34 cellular contexts compared by ENCODE assay signal in genomic region chr2:71283131-71283530, GRCh38.
"Had no signal": no experiment of that assay in that cellular context is flagged by ENCODE, and none has a peak within 500 bp of the region (broad histone marks: within the 10 kb centered on the region; RNA-seq: fewer than 3 reads in every experiment).

No MANE protein-coding gene starts in this region.

- H3K9me3 Mint-ChIP-seq: activated B cell treated with CpG ODN at 0.5 μM for 24 hours; activated CD4-positive, alpha-beta memory T cell treated with anti-CD3 and anti-CD28 coated beads for 36 hours; activated CD4-positive, alpha-beta T cell treated with anti-CD3 and anti-CD28 coated beads, Interleukin-2, amount 10 ng/mL, durations not matched to agents 24 days and 14 days; activated CD8-positive, alpha-beta T cell treated with anti-CD3 and anti-CD28 coated beads for 36 hours; activated naive CD4-positive, alpha-beta T cell treated with anti-CD3 and anti-CD28 coated beads for 36 hours; activated naive CD4-positive, alpha-beta T cell treated with anti-CD3 and anti-CD28 coated beads, Interleukin-2, amount 50 U/mL, for 72 hours; activated naive CD8-positive, alpha-beta T cell treated with anti-CD3 and anti-CD28 coated beads for 36 hours; activated T-cell treated with anti-CD3 and anti-CD28 coated beads, Interleukin-2, amount 50 U/mL, for 4 hours; activated T-cell treated with anti-CD3 and anti-CD28 coated beads, Interleukin-2, amount 50 U/mL, for 72 hours; activated T-helper 1 cell treated with anti-CD3 and anti-CD28 coated beads, Interleukin-12 subunit alpha, Interleukin-12 subunit beta, Interleukin-2, Interleukin-4 antibody, amounts not matched to agents 30 ng/mL and 10 ng/mL and 1 ng/mL, durations not matched to agents 14 hours and 24 hours and 36 hours; activated T-helper 17 cell treated with anti-CD3 and anti-CD28 coated beads, Interleukin-2, amount 50 U/mL, for 72 hours; brain; central memory CD8-positive, alpha-beta T cell; T-helper 1 cell treated with Interleukin-12 subunit alpha and Interleukin-12 subunit beta and Interleukin-4 antibody, amounts not matched to agents 30 μg/mL and 1 μg/mL, for 36 hours; T-helper 2 cell treated with Interferon-gamma antibody and Interleukin-4, amounts not matched to agents 5 μg/mL and 100 μg/mL, for 36 hours had no signal

- H3K36me3 ChIP-seq: adrenal gland, ascending aorta, cardiac muscle cell had no signal

- H3K9me3 ChIP-seq: adrenal gland, ascending aorta had no signal

- H3K27ac Mint-ChIP-seq: activated B cell treated with CpG ODN at 0.5 μM for 24 hours; activated CD4-positive, alpha-beta memory T cell treated with anti-CD3 and anti-CD28 coated beads for 36 hours; activated CD4-positive, alpha-beta T cell treated with anti-CD3 and anti-CD28 coated beads, Interleukin-2, amount 10 ng/mL, durations not matched to agents 24 days and 14 days; activated CD8-positive, alpha-beta T cell treated with anti-CD3 and anti-CD28 coated beads for 36 hours; activated naive CD4-positive, alpha-beta T cell treated with anti-CD3 and anti-CD28 coated beads for 36 hours; activated naive CD4-positive, alpha-beta T cell treated with anti-CD3 and anti-CD28 coated beads, Interleukin-2, amount 50 U/mL, for 72 hours; activated naive CD8-positive, alpha-beta T cell treated with anti-CD3 and anti-CD28 coated beads for 36 hours; activated T-cell treated with anti-CD3 and anti-CD28 coated beads, Interleukin-2, amount 50 U/mL, for 72 hours; activated T-helper 1 cell treated with anti-CD3 and anti-CD28 coated beads, Interleukin-12 subunit alpha, Interleukin-12 subunit beta, Interleukin-2, Interleukin-4 antibody, amounts not matched to agents 30 ng/mL and 10 ng/mL and 1 ng/mL, durations not matched to agents 14 hours and 24 hours and 36 hours; activated T-helper 17 cell treated with anti-CD3 and anti-CD28 coated beads, Interleukin-2, amount 50 U/mL, for 72 hours; brain; T-helper 1 cell treated with Interleukin-12 subunit alpha and Interleukin-12 subunit beta and Interleukin-4 antibody, amounts not matched to agents 30 μg/mL and 1 μg/mL, for 36 hours; T-helper 2 cell treated with Interferon-gamma antibody and Interleukin-4, amounts not matched to agents 5 μg/mL and 100 μg/mL, for 36 hours had no signal

- H3K27me3 ChIP-seq: ascending aorta had no signal

- ATAC-seq: activated naive CD4-positive, alpha-beta T cell treated with anti-CD3 and anti-CD28 coated beads, Interleukin-2, amount 50 U/mL, for 72 hours; activated T-cell treated with anti-CD3 and anti-CD28 coated beads, Interleukin-2, amount 50 U/mL, for 4 hours; activated T-helper 17 cell treated with anti-CD3 and anti-CD28 coated beads, Interleukin-2, amount 50 U/mL, for 72 hours had no signal

- DNase-seq: activated B cell treated with CpG ODN at 0.5 μM for 24 hours; activated CD4-positive, alpha-beta memory T cell treated with anti-CD3 and anti-CD28 coated beads for 36 hours; activated CD4-positive, alpha-beta T cell treated with anti-CD3 and anti-CD28 coated beads for 4 hours; activated CD4-positive, alpha-beta T cell treated with anti-CD3 and anti-CD28 coated beads, Interleukin-2, amount 10 ng/mL, durations not matched to agents 24 days and 14 days; activated CD4-positive, alpha-beta T cell treated with anti-CD3 and anti-CD28 coated beads, Interleukin-2, amount 50 U/mL, for 1 hour; activated CD4-positive, alpha-beta T cell treated with anti-CD3 and anti-CD28 coated beads, Interleukin-2, amount 50 U/mL, for 4 hours; activated CD4-positive, CD25-positive, alpha-beta regulatory T cell treated with anti-CD3 and anti-CD28 coated beads, Interleukin-2, amount 50 U/mL, for 72 hours; activated CD8-positive, alpha-beta memory T cell treated with anti-CD3 and anti-CD28 coated beads, Interleukin-2, amount 50 U/mL, for 4 hours; activated CD8-positive, alpha-beta T cell treated with anti-CD3 and anti-CD28 coated beads for 36 hours; activated effector memory CD4-positive, alpha-beta T cell treated with anti-CD3 and anti-CD28 coated beads, Interleukin-2, amount 50 U/mL, for 16 hours; activated gamma-delta T cell treated with Interleukin-2 at 50 U/mL for 16 hours; activated naive CD4-positive, alpha-beta T cell; activated naive CD4-positive, alpha-beta T cell treated with anti-CD3 and anti-CD28 coated beads for 36 hours; activated naive CD4-positive, alpha-beta T cell treated with anti-CD3 and anti-CD28 coated beads, Interleukin-2, amount 50 U/mL, for 16 hours; activated naive CD8-positive, alpha-beta T cell treated with anti-CD3 and anti-CD28 coated beads for 36 hours; activated T-cell treated with anti-CD3 and anti-CD28 coated beads for 4 hours; activated T-cell treated with anti-CD3 and anti-CD28 coated beads, Interleukin-2, amount 50 U/mL, for 1 hour; activated T-cell treated with anti-CD3 and anti-CD28 coated beads, Interleukin-2, amount 50 U/mL, for 4 hours; activated T-cell treated with anti-CD3 and anti-CD28 coated beads, Interleukin-2, amount 50 U/mL, for 72 hours; adrenal gland; amniotic stem cell; cerebellar nuclear complex; T-helper 1 cell; T-helper 9 cell had no signal

- H3K4me3 ChIP-seq: adrenal gland, ascending aorta, cardiac muscle cell had no signal

- H3K27ac ChIP-seq: adrenal gland, ascending aorta, cardiac muscle cell, VCaP had no signal

- H3K4me3 Mint-ChIP-seq: activated B cell treated with CpG ODN at 0.5 μM for 24 hours; activated CD4-positive, alpha-beta memory T cell treated with anti-CD3 and anti-CD28 coated beads for 36 hours; activated CD4-positive, alpha-beta T cell treated with anti-CD3 and anti-CD28 coated beads, Interleukin-2, amount 10 ng/mL, durations not matched to agents 24 days and 14 days; activated CD8-positive, alpha-beta T cell treated with anti-CD3 and anti-CD28 coated beads for 36 hours; activated naive CD4-positive, alpha-beta T cell treated with anti-CD3 and anti-CD28 coated beads for 36 hours; activated naive CD8-positive, alpha-beta T cell treated with anti-CD3 and anti-CD28 coated beads for 36 hours; activated T-cell treated with anti-CD3 and anti-CD28 coated beads, Interleukin-2, amount 50 U/mL, for 4 hours; activated T-cell treated with anti-CD3 and anti-CD28 coated beads, Interleukin-2, amount 50 U/mL, for 72 hours; activated T-helper 1 cell treated with anti-CD3 and anti-CD28 coated beads, Interleukin-12 subunit alpha, Interleukin-12 subunit beta, Interleukin-2, Interleukin-4 antibody, amounts not matched to agents 30 ng/mL and 10 ng/mL and 1 ng/mL, durations not matched to agents 14 hours and 24 hours and 36 hours; activated T-helper 17 cell treated with anti-CD3 and anti-CD28 coated beads, Interleukin-2, amount 50 U/mL, for 72 hours; brain; central memory CD8-positive, alpha-beta T cell; T-helper 1 cell treated with Interleukin-12 subunit alpha and Interleukin-12 subunit beta and Interleukin-4 antibody, amounts not matched to agents 30 μg/mL and 1 μg/mL, for 36 hours; T-helper 2 cell treated with Interferon-gamma antibody and Interleukin-4, amounts not matched to agents 5 μg/mL and 100 μg/mL, for 36 hours had no signal

- H3K4me1 ChIP-seq: adrenal gland, ascending aorta had no signal

- H3K36me3 Mint-ChIP-seq: activated CD4-positive, alpha-beta memory T cell treated with anti-CD3 and anti-CD28 coated beads for 36 hours; activated naive CD4-positive, alpha-beta T cell treated with anti-CD3 and anti-CD28 coated beads, Interleukin-2, amount 50 U/mL, for 72 hours; activated naive CD8-positive, alpha-beta T cell treated with anti-CD3 and anti-CD28 coated beads for 36 hours; brain had no signal

- H3K4me1 Mint-ChIP-seq: activated B cell treated with CpG ODN at 0.5 μM for 24 hours; activated CD4-positive, alpha-beta T cell treated with anti-CD3 and anti-CD28 coated beads, Interleukin-2, amount 10 ng/mL, durations not matched to agents 24 days and 14 days; activated naive CD8-positive, alpha-beta T cell treated with anti-CD3 and anti-CD28 coated beads for 36 hours; activated T-helper 17 cell treated with anti-CD3 and anti-CD28 coated beads, Interleukin-2, amount 50 U/mL, for 72 hours; central memory CD8-positive, alpha-beta T cell had no signal
